18 cellular contexts compared by ENCODE assay signal in the genomic region with DNA sequence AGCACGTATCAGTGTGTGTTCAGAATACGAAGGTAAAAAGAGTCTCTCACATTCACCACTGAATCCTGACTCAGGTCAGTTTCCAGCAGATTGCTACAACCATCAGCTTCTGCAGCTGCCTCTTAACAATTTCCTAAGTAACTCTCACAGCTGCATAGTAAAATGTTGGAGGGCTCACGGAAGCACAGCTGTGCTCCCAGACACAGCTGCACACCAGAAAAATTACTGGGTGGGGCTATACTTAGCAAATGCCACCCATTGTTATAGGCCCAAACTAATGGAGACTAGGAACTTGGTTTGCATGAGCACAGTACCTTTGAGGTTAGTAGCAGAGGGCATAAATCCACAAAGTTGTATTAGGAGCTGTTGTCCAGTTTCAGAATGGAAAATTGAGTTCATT.
DNase-seq lines count a peak whose midpoint lies in the region; ATAC-seq, FAIRE-seq and TF ChIP-seq lines count a peak whose summit lies in the region.
"Had no signal": no experiment of that assay in that cellular context is flagged by ENCODE, and none has a peak within 500 bp of the region (broad histone marks: within the 10 kb centered on the region; RNA-seq: fewer than 3 reads in every experiment).

No MANE protein-coding gene starts in this region.

- H2BK15ac ChIP-seq in H1 (ENCODE audit: low read length) (no peak overlapping the region), neuronal stem cell (ENCODE audit: low read length) (no peak overlapping the region)

- H4K8ac ChIP-seq in H1 (ENCODE audit: extremely low read depth, insufficient read depth, low read length) (no peak overlapping the region), neuronal stem cell (ENCODE audit: low read depth, low read length) (no peak overlapping the region)

- H3K9me3 Mint-ChIP-seq in activated naive CD4-positive, alpha-beta T cell treated with anti-CD3 and anti-CD28 coated beads, Interleukin-2, amount 50 U/mL, for 72 hours, result no peaks in the 10 kb centered on the region
- H3K9me3 Mint-ChIP-seq: IgD-negative memory B cell had no signal

- H2BK20ac ChIP-seq in H1 (ENCODE audit: low read length), result no peak overlapping the region

- no peak for TF ChIP-seq RAD21 in H1 (IDR thresholded peaks at IDR 0.05 in 1 of 2, conservative IDR thresholded peaks at IDR 0.05 in 1 of 2; ENCODE audit: low read depth in 2 of 2, low read length in 2 of 2)

- H3K4ac ChIP-seq in H1 (replicated peaks; ENCODE audit: insufficient read length, low read depth, low read length), result no peak overlapping the region
- no peak overlapping the region for H3K4ac ChIP-seq in neuronal stem cell (ENCODE audit: low read length)

- H3K56ac ChIP-seq in H1 (replicated peaks; ENCODE audit: insufficient read length, low read depth, low read length), result no peak overlapping the region

- H4K91ac ChIP-seq in H1 (replicated peaks; ENCODE audit: insufficient read length, low read length), result no peak overlapping the region
- no peak overlapping the region for H4K91ac ChIP-seq in neuronal stem cell (ENCODE audit: low read depth, low read length, poor library complexity)

- H3K9ac ChIP-seq in KMS-11, result no peak overlapping the region
- no peak overlapping the region for H3K9ac ChIP-seq in H1 (replicated peaks in 1 of 4; ENCODE audit: extremely low read depth in 1 of 4, low read depth in 3 of 4, low read length in 3 of 4)
- H3K9ac ChIP-seq in neuronal stem cell (ENCODE audit: low read depth, low read length, poor library complexity), result no peak overlapping the region
- H3K9ac ChIP-seq: SK-N-SH had no signal

- no peak overlapping the region for H3K27ac Mint-ChIP-seq in activated naive CD4-positive, alpha-beta T cell treated with anti-CD3 and anti-CD28 coated beads, Interleukin-2, amount 50 U/mL, for 72 hours
- H3K27ac Mint-ChIP-seq: IgD-negative memory B cell had no signal

- H3K9me3 ChIP-seq in H1 (ENCODE audit: insufficient read depth in 2 of 2, low read depth in 1 of 2, low read length in 1 of 2), result no peaks in the 10 kb centered on the region
- peaks cover 0 to 3% of the 10 kb centered on the region in 2 donors for H3K9me3 ChIP-seq in neuronal stem cell (replicated peaks in 1 of 2; ENCODE audit: control insufficient read depth in 2 of 2, insufficient read depth in 1 of 2, low read depth in 1 of 2, low read length in 2 of 2)
- H3K9me3 ChIP-seq: SK-N-SH had no signal

- H3K4me1 ChIP-seq in KMS-11 (ENCODE audit: low read depth, poor library complexity, severe bottlenecking) (peaks cover 25% of the 10 kb centered on the region), H1 (replicated peaks in 1 of 4; ENCODE audit: control insufficient read depth in 3 of 4, insufficient read depth in 4 of 4, low read length in 3 of 4) (no peaks in the 10 kb centered on the region), neuronal stem cell (ENCODE audit: control insufficient read depth in 2 of 2, insufficient read depth in 1 of 2, low read depth in 1 of 2, low read length in 2 of 2) (peaks cover 5 to 8% of the 10 kb centered on the region in 2 donors)

- 90% methylated on average over 3 of the region's 3 CpGs; no CpG with 5 or more reads in 1 of the 2 experiments for WGBS in H1 (ENCODE audit: extremely low coverage in 1 of 2, insufficient coverage in 1 of 2, insufficient read length in 1 of 2, insufficient replicate concordance in 2 of 2, low coverage in 1 of 2, low lambda C conversion rate in 2 of 2, missing lambda C conversion rate in 1 of 2), 2 experiments
- no CpG with 5 or more reads among the region's 3 CpGs for WGBS in neuronal stem cell (ENCODE audit: extremely low coverage in 2 of 2, insufficient read length in 2 of 2, insufficient replicate concordance in 1 of 2), 2 donors

- no peak overlapping the region for H2BK120ac ChIP-seq in H1 (replicated peaks; ENCODE audit: low read depth, low read length)
- H2BK120ac ChIP-seq in neuronal stem cell (ENCODE audit: low read depth, low read length), result no peak overlapping the region

- no peaks in the 10 kb centered on the region for H3K36me3 Mint-ChIP-seq in activated naive CD4-positive, alpha-beta T cell treated with anti-CD3 and anti-CD28 coated beads, Interleukin-2, amount 50 U/mL, for 72 hours
- H3K36me3 Mint-ChIP-seq: CD4-positive, CD25-positive, alpha-beta regulatory T cell had no signal

- H3K27me3 ChIP-seq in KMS-11 (ENCODE audit: insufficient read depth, low read depth) (no peaks in the 10 kb centered on the region), H1 (replicated peaks in 1 of 4; ENCODE audit: control insufficient read depth in 3 of 4, extremely low read depth in 1 of 4, insufficient read depth in 3 of 4, low read length in 3 of 4) (no peaks in the 10 kb centered on the region), neuronal stem cell (ENCODE audit: control insufficient read depth in 3 of 3, insufficient read depth in 3 of 3, low read depth in 1 of 3, low read length in 3 of 3) (no peaks in the 10 kb centered on the region)

- peak; percentile 31 for DNase-seq in NCI-H748 (lab: John Stamatoyannopoulos, UW; ENCODE audit: unreplicated experiment)
- no peak for DNase-seq in NCI-H748 treated with DMSO at 0.1 percent for 48 hours (lab: John Stamatoyannopoulos, UW)
- no peak for DNase-seq in H1 (ENCODE audit: low read depth in 1 of 2, low spot score in 2 of 2)
- DNase-seq in neuronal stem cell (ENCODE audit: low spot score), result no peak
- DNase-seq in activated naive CD4-positive, alpha-beta T cell treated with anti-CD3 and anti-CD28 coated beads, Interleukin-2, amount 50 U/mL, for 72 hours (ENCODE audit: low spot score in 2 of 2), result no peak
- DNase-seq in AG20443 (ENCODE audit: low spot score), result no peak
- DNase-seq: CD4-positive, CD25-positive, alpha-beta regulatory T cell; DMS53; HCEC 1CT; NCI-H1048; NCI-H146; NCI-H2081 treated with DMSO at 0.1 percent for 48 hours; NCI-H446; SK-N-SH had no signal

- H3K14ac ChIP-seq in H1 (ENCODE audit: insufficient read length), result no peak overlapping the region
- no peak overlapping the region for H3K14ac ChIP-seq in neuronal stem cell (ENCODE audit: low read length)

- peak overlapping the region; percentile 44; the same call in 1 of the 2 replicates for H3K27ac ChIP-seq in KMS-11
- no peak overlapping the region for H3K27ac ChIP-seq in H1 (ENCODE audit: low read depth, low read length)
- peak overlapping the region; percentile 14 for H3K27ac ChIP-seq in neuronal stem cell (replicated peaks; ENCODE audit: low read length)

- CTCF ChIA-PET in H1 (lab: Charles Lee; ENCODE audit: partially characterized antibody), result interaction anchor here (0.6 kb wide), 1 partner anchor 145 kb away, joined by 3 read pairs; no protein-coding TSS in a partner anchor

- peak overlapping the region; percentile 26; the same call in 1 of the 2 replicates for H3K4me2 ChIP-seq in KMS-11
- no peak overlapping the region for H3K4me2 ChIP-seq in H1 (ENCODE audit: insufficient read depth in 1 of 2, low read depth in 2 of 2, low read length in 2 of 2)
- H3K4me2 ChIP-seq in neuronal stem cell (ENCODE audit: insufficient read depth, low read length, poor library complexity, severe bottlenecking), result no peak overlapping the region
- H3K4me2 ChIP-seq: SK-N-SH had no signal

- POLR2A ChIA-PET in H1 (lab: Charles Lee; ENCODE audit: partially characterized antibody), result no interaction called here

- H3K4me3 ChIP-seq in KMS-11 (IDR thresholded peaks at IDR 0.05; ENCODE audit: insufficient read depth, low read depth, low read length) (no peak overlapping the region), H1 (ENCODE audit: extremely low read depth in 1 of 4, insufficient read depth in 2 of 4, low read depth in 3 of 4, low read length in 4 of 4) (no peak overlapping the region), neuronal stem cell (ENCODE audit: low read length in 2 of 2) (no peak overlapping the region)

- FAIRE-seq in H1 (lab: Jason Lieb, UNC), result no peak
- FAIRE-seq: A204.1 had no signal

- no peak for TF ChIP-seq POLR2A in H1 (IDR thresholded peaks at IDR 0.05; ENCODE audit: control extremely low read depth in 1 of 2, low read depth in 2 of 2, low read length in 2 of 2)

- TF ChIP-seq CTCF in KMS-11 (conservative IDR thresholded peaks at IDR 0.05; ENCODE audit: low read depth, low read length) (no peak), H1 (IDR thresholded peaks at IDR 0.05; ENCODE audit: control extremely low read depth in 1 of 3, insufficient read depth in 1 of 3, low read depth in 1 of 3, low read length in 3 of 3) (no peak)

- H3K23ac ChIP-seq in H1 (ENCODE audit: insufficient read length) (no peak overlapping the region), neuronal stem cell (ENCODE audit: low read depth, low read length, poor library complexity) (no peak overlapping the region)

- H4K5ac ChIP-seq in H1 (ENCODE audit: insufficient read length, low read depth, low read length), result no peak overlapping the region

- no peaks in the 10 kb centered on the region for H3K36me3 ChIP-seq in KMS-11 (ENCODE audit: insufficient read depth)
- no peaks in the 10 kb centered on the region for H3K36me3 ChIP-seq in H1 (ENCODE audit: control insufficient read depth in 2 of 4, insufficient read depth in 4 of 4, low read length in 3 of 4)
- H3K36me3 ChIP-seq in neuronal stem cell (replicated peaks in 1 of 2; ENCODE audit: control insufficient read depth in 2 of 2, insufficient read depth in 2 of 2, low read length in 2 of 2), result no peaks in the 10 kb centered on the region

- TF ChIP-seq EP300 in H1 (IDR thresholded peaks at IDR 0.05; ENCODE audit: borderline replicate concordance in 1 of 2, low read depth in 2 of 2, low read length in 2 of 2), result no peak

- no peak overlapping the region for H3K18ac ChIP-seq in H1 (ENCODE audit: extremely low read depth, low read length)
- no peak overlapping the region for H3K18ac ChIP-seq in neuronal stem cell (ENCODE audit: low read length)

- H2BK5ac ChIP-seq in H1 (ENCODE audit: low read depth, low read length), result no peak overlapping the region
- no peak overlapping the region for H2BK5ac ChIP-seq in neuronal stem cell (ENCODE audit: low read length)

- H2AFZ ChIP-seq in KMS-11 (ENCODE audit: low read depth), result peak overlapping the region; percentile 26; the same call in 1 of the 2 replicates
- H2AFZ ChIP-seq in H1 (ENCODE audit: low read length), result peak overlapping the region; percentile 76; the same call in 1 of the 2 replicates
- H2AFZ ChIP-seq in neuronal stem cell (ENCODE audit: low read length), result peak overlapping the region; percentile 74

- no peak for ATAC-seq in GM21526 (IDR thresholded peaks at IDR 0.05; ENCODE audit: low FRiP score, unreplicated experiment)
- ATAC-seq in activated naive CD4-positive, alpha-beta T cell treated with anti-CD3 and anti-CD28 coated beads, Interleukin-2, amount 50 U/mL, for 72 hours, result no peak

- H2AK5ac ChIP-seq in H1 (ENCODE audit: low read depth, low read length) (no peak overlapping the region), neuronal stem cell (ENCODE audit: low read depth, low read length) (no peak overlapping the region)

- no peaks in the 10 kb centered on the region for H3K23me2 ChIP-seq in H1 (ENCODE audit: low read depth, low read length)

- H2BK12ac ChIP-seq in H1 (ENCODE audit: low read depth, low read length), result no peak overlapping the region
- no peak overlapping the region for H2BK12ac ChIP-seq in neuronal stem cell (ENCODE audit: low read length)

- no peaks in the 10 kb centered on the region for H3K79me2 ChIP-seq in KMS-11 (ENCODE audit: insufficient read depth, low read depth)
- no peaks in the 10 kb centered on the region for H3K79me2 ChIP-seq in H1 (ENCODE audit: control insufficient read depth in 1 of 2, insufficient read depth in 2 of 2, low read length in 2 of 2)

- H4K20me1 ChIP-seq in KMS-11 (ENCODE audit: insufficient read depth) (no peaks in the 10 kb centered on the region), H1 (replicated peaks in 1 of 2; ENCODE audit: control insufficient read depth in 1 of 2, insufficient read depth in 2 of 2, low read length in 2 of 2) (no peaks in the 10 kb centered on the region)

- H3K79me1 ChIP-seq in H1 (ENCODE audit: low read depth, low read length) (no peaks in the 10 kb centered on the region), neuronal stem cell (ENCODE audit: low read depth, low read length) (no peaks in the 10 kb centered on the region)

Comparison
In these comparisons a context has a peak if more than half of its experiments do, and no peak if none do; other contexts are left out.
1. H2AFZ ChIP-seq: peak in every context shown above with its lines; median percentile 76 in H1; 74 in neuronal stem cell; 26 in KMS-11.